ENCODE assay signal across 25 cellular contexts in the genomic region with DNA sequence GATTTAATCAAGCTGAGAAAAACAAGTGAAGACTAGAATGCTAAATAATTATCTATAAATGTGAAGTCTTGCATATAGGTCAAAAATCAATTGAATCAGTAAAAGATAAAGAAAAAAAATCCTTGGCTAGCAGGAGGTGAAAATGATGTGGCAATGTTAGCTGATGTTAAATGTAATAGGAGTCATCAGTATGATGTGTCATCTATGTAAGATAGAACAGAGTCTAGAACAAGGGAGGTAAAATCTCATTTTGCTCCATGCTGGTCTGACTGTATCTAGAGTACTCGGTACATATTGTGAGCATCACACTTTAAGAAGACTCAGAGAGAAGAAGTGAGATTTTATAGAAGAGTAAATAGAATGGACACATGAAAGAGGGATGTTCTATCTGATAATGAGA.
"Had no signal": no experiment of that assay in that cellular context is flagged by ENCODE, and none has a peak within 500 bp of the region (broad histone marks: within the 10 kb centered on the region; RNA-seq: fewer than 3 reads in every experiment).

No MANE protein-coding gene starts in this region.

- H3K9me3 Mint-ChIP-seq: natural killer cell treated with Interleukin-12 subunit alpha and Interleukin-12 subunit beta and Interleukin-15 and Interleukin-18, amount 100 ng/mL, for 72 hours had no signal

- H3K4me1 Mint-ChIP-seq: memory B cell; naive thymus-derived CD4-positive, alpha-beta T cell; stimulated activated naive B cell treated with anti-CD40 and anti-IgM and Interleukin-4, amounts not matched to agents 10 μg/mL and 1 μg/mL and 100 μg/mL, for 72 hours had no signal

- H3K27me3 Mint-ChIP-seq: memory B cell; stimulated activated naive B cell treated with anti-CD40 and anti-IgM and Interleukin-4, amounts not matched to agents 10 μg/mL and 1 μg/mL and 100 μg/mL, for 72 hours had no signal

- H3K4me3 Mint-ChIP-seq: memory B cell; naive thymus-derived CD4-positive, alpha-beta T cell; natural killer cell treated with Interleukin-12 subunit alpha and Interleukin-12 subunit beta and Interleukin-15 and Interleukin-18, amount 100 ng/mL, for 72 hours; stimulated activated naive B cell treated with anti-CD40 and anti-IgM and Interleukin-4, amounts not matched to agents 10 μg/mL and 1 μg/mL and 100 μg/mL, for 72 hours had no signal

- H3K36me3 Mint-ChIP-seq: memory B cell; naive thymus-derived CD4-positive, alpha-beta T cell; natural killer cell treated with Interleukin-12 subunit alpha and Interleukin-12 subunit beta and Interleukin-15 and Interleukin-18, amount 100 ng/mL, for 72 hours; stimulated activated naive B cell treated with anti-CD40 and anti-IgM and Interleukin-4, amounts not matched to agents 10 μg/mL and 1 μg/mL and 100 μg/mL, for 72 hours had no signal

- H3K4me3 ChIP-seq: left ventricle myocardium inferior, lung, mucosa of descending colon, ovary, right atrium auricular region, right lobe of liver, skin epidermis, stomach, testis, thyroid gland, transverse colon, upper lobe of left lung, vagina had no signal

- H3K27ac ChIP-seq: left ventricle myocardium inferior, ovary, right atrium auricular region, right lobe of liver, skin epidermis, stomach, testis, thyroid gland, transverse colon, upper lobe of left lung, vagina had no signal

- DNase-seq: islet precursor cell; left ventricle myocardium inferior; midbrain; mucosa of descending colon; naive thymus-derived CD4-positive, alpha-beta T cell; ovary; right lobe of liver; stimulated activated CD4-positive, alpha-beta T cell treated with anti-CD3 and anti-CD28 coated beads, Interleukin-12 subunit alpha, Interleukin-12 subunit beta, amount 100 ng/mL, for 4 hours; stimulated activated CD4-positive, alpha-beta T cell treated with anti-CD3 and anti-CD28 coated beads, Interleukin-15, amount 100 ng/mL, for 24 hours; stimulated activated CD4-positive, alpha-beta T cell treated with anti-CD3 and anti-CD28 coated beads, Interleukin-2, amount 100 ng/mL, for 24 hours; stimulated activated CD4-positive, alpha-beta T cell treated with anti-CD3 and anti-CD28 coated beads, Interleukin-4, amount 100 ng/mL, for 1 hour; stimulated activated naive B cell treated with anti-CD40 and anti-IgM and Interleukin-4, amounts not matched to agents 10 μg/mL and 1 μg/mL and 100 μg/mL, for 72 hours; stimulated activated naive CD8-positive, alpha-beta T cell treated with anti-CD3 and anti-CD28 coated beads, Interleukin-15, Interleukin-2, amounts not matched to agents 100 U/mL and 50 U/mL, for 24 hours; stomach; testis; thyroid gland; transverse colon; upper lobe of left lung had no signal

- H3K9me3 ChIP-seq: mucosa of descending colon, ovary, right atrium auricular region, right lobe of liver, stomach, testis, thyroid gland, transverse colon, upper lobe of left lung, vagina had no signal

- H3K4me1 ChIP-seq: right lobe of liver, stomach, testis, thyroid gland, transverse colon, upper lobe of left lung, vagina had no signal

- H3K36me3 ChIP-seq: left ventricle myocardium inferior, ovary, right atrium auricular region, right lobe of liver, stomach, thyroid gland, transverse colon, upper lobe of left lung, vagina had no signal

- ATAC-seq: mucosa of descending colon; naive thymus-derived CD4-positive, alpha-beta T cell; natural killer cell treated with Interleukin-12 subunit alpha and Interleukin-12 subunit beta and Interleukin-15 and Interleukin-18, amount 100 ng/mL, for 72 hours; right lobe of liver; stimulated activated naive B cell treated with anti-CD40 and anti-IgM and Interleukin-4, amounts not matched to agents 10 μg/mL and 1 μg/mL and 100 μg/mL, for 72 hours; stimulated activated naive CD8-positive, alpha-beta T cell treated with anti-CD3 and anti-CD28 coated beads, Interleukin-15, Interleukin-2, amounts not matched to agents 100 U/mL and 50 U/mL, for 24 hours had no signal

- H3K27ac Mint-ChIP-seq: memory B cell; naive thymus-derived CD4-positive, alpha-beta T cell; natural killer cell treated with Interleukin-12 subunit alpha and Interleukin-12 subunit beta and Interleukin-15 and Interleukin-18, amount 100 ng/mL, for 72 hours; progenitor cell of endocrine pancreas; stimulated activated naive B cell treated with anti-CD40 and anti-IgM and Interleukin-4, amounts not matched to agents 10 μg/mL and 1 μg/mL and 100 μg/mL, for 72 hours had no signal

- H3K27me3 ChIP-seq: ovary, right atrium auricular region, right lobe of liver, stomach, testis, thyroid gland, transverse colon, upper lobe of left lung, vagina had no signal
